ENCODE assay signal across 16 cellular contexts in the genomic region with DNA sequence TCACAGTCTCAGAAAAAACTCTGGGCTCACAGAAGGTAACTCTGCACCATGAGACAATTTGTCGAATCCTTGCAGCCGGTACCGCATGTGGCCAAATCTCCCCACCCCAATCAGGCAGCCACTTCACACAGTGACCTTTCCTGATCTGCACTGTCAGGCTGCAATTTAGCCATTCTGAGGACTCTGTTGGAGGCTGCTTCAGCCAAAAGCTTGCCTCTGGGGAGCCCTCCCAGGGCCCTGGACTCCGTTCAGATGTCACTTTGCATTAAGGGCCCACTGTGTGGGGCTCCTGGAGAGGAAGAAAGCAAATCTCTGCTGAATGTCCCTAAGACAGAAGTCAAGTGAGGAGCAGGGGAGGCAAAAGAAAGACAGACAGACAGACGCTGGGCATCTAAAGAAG.
"Had no signal": no experiment of that assay in that cellular context is flagged by ENCODE, and none has a peak within 500 bp of the region (broad histone marks: within the 10 kb centered on the region; RNA-seq: fewer than 3 reads in every experiment).

No MANE protein-coding gene starts in this region.

- DNase-seq: activated CD4-positive, alpha-beta memory T cell treated with anti-CD3 and anti-CD28 coated beads, Interleukin-2, amount 10 ng/mL, durations not matched to agents 7 days and 5 days; activated CD4-positive, alpha-beta T cell treated with anti-CD3 and anti-CD28 coated beads for 36 hours; activated gamma-delta T cell; activated T-cell treated with anti-CD3 and anti-CD28 coated beads, Interleukin-2, amount 50 U/mL, for 48 hours; dorsolateral prefrontal cortex; esophagus squamous epithelium; foreskin keratinocyte; kidney; posterior cingulate gyrus; right lobe of liver; spleen; stimulated activated CD4-positive, alpha-beta T cell treated with anti-CD3 and anti-CD28 coated beads, Interleukin-1b, Interleukin-23, amount 100 ng/mL, for 48 hours; T-cell; transverse colon had no signal

- H3K4me3 Mint-ChIP-seq: activated CD4-positive, alpha-beta memory T cell treated with anti-CD3 and anti-CD28 coated beads, Interleukin-2, amount 10 ng/mL, durations not matched to agents 7 days and 5 days; activated CD4-positive, alpha-beta T cell treated with anti-CD3 and anti-CD28 coated beads for 36 hours; activated naive CD8-positive, alpha-beta T cell; stimulated activated memory B cell treated with anti-CD40 and anti-IgM and Interleukin-4, amounts not matched to agents 10 μg/mL and 1 μg/mL and 100 μg/mL, for 72 hours; T-cell had no signal

- H3K27ac Mint-ChIP-seq: activated CD4-positive, alpha-beta memory T cell treated with anti-CD3 and anti-CD28 coated beads, Interleukin-2, amount 10 ng/mL, durations not matched to agents 7 days and 5 days; activated CD4-positive, alpha-beta T cell treated with anti-CD3 and anti-CD28 coated beads for 36 hours; activated naive CD8-positive, alpha-beta T cell had no signal

- H3K4me1 Mint-ChIP-seq: activated CD4-positive, alpha-beta memory T cell treated with anti-CD3 and anti-CD28 coated beads, Interleukin-2, amount 10 ng/mL, durations not matched to agents 7 days and 5 days had no signal

- ATAC-seq: activated CD4-positive, alpha-beta T cell treated with anti-CD3 and anti-CD28 coated beads for 36 hours; foreskin keratinocyte; right lobe of liver; stimulated activated memory B cell treated with anti-CD40 and anti-IgM and Interleukin-4, amounts not matched to agents 10 μg/mL and 1 μg/mL and 100 μg/mL, for 72 hours; T-cell had no signal

- H3K9me3 Mint-ChIP-seq: activated CD4-positive, alpha-beta memory T cell treated with anti-CD3 and anti-CD28 coated beads, Interleukin-2, amount 10 ng/mL, durations not matched to agents 7 days and 5 days had no signal

- H3K27me3 Mint-ChIP-seq: activated CD4-positive, alpha-beta memory T cell treated with anti-CD3 and anti-CD28 coated beads, Interleukin-2, amount 10 ng/mL, durations not matched to agents 7 days and 5 days; activated CD4-positive, alpha-beta T cell treated with anti-CD3 and anti-CD28 coated beads for 36 hours; activated naive CD8-positive, alpha-beta T cell; stimulated activated memory B cell treated with anti-CD40 and anti-IgM and Interleukin-4, amounts not matched to agents 10 μg/mL and 1 μg/mL and 100 μg/mL, for 72 hours; T-cell had no signal
